ENCODE assay signal across 28 cellular contexts in the genomic region with DNA sequence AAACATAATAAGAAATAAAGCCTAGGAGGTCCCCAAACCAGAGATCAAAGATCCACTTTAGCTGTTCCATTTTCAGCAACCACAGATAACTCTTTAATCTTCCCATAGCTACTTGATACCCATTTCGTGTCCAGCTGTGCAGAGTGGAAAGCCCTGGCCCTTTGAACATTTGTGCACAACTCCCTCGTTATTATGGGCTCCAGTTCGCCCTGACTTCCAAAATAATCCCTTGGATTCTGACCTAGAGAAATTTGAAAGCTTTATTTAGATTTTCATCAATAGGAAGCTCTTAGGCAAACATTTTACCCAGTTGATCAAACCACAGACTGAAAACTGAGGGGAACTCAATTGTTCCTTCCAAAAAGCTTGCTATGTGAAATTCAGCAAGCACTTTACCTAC. TPM values are rescaled to one million over a fixed set of nuclear protein-coding genes. Genes with fewer than 3 reads are reported as not detected.
"Had no signal": no experiment of that assay in that cellular context is flagged by ENCODE, and none has a peak within 500 bp of the region (broad histone marks: within the 10 kb centered on the region; RNA-seq: fewer than 3 reads in every experiment).

No MANE protein-coding gene starts in this region.

- H3K27me3 ChIP-seq: heart left ventricle, ovary, spleen, uterus had no signal

- H3K4me3 ChIP-seq: heart left ventricle, lung, mucosa of descending colon, ovary, prostate gland, spleen, thoracic aorta, uterus had no signal

- DNase-seq: activated CD4-positive, alpha-beta T cell treated with anti-CD3 and anti-CD28 coated beads for 36 hours; activated CD4-positive, CD25-positive, alpha-beta regulatory T cell; activated CD8-positive, alpha-beta memory T cell treated with anti-CD3 and anti-CD28 coated beads, Interleukin-2, amount 10 ng/mL, durations not matched to agents 7 days and 5 days; activated CD8-positive, alpha-beta T cell treated with anti-CD3 and anti-CD28 coated beads, Interleukin-2, amount 10 ng/mL, durations not matched to agents 7 days and 5 days; activated naive CD8-positive, alpha-beta T cell treated with anti-CD3 and anti-CD28 coated beads, Interleukin-2, amount 50 U/mL, for 24 hours; activated T-cell treated with anti-CD3 and anti-CD28 coated beads, Interleukin-2, amount 50 U/mL, for 48 hours; amygdala; dermis blood vessel endothelial cell; effector memory CD4-positive, alpha-beta T cell; heart left ventricle; immature natural killer cell; kidney; mucosa of descending colon; nephron progenitor cell; ovary; spleen; stimulated activated naive CD4-positive, alpha-beta T cell; uterus had no signal

- H3K27ac ChIP-seq: ovary, prostate gland, spleen, thoracic aorta, uterus had no signal

- H3K9me3 ChIP-seq: heart left ventricle, mucosa of descending colon, ovary, prostate gland, spleen, thoracic aorta, uterus had no signal

- H3K4me1 ChIP-seq: prostate gland, spleen, uterus had no signal

- H3K36me3 ChIP-seq: heart left ventricle, ovary, prostate gland, spleen, thoracic aorta, uterus had no signal

RNA-seq across cellular contexts. Expression of gene MYOT, which starts 4.8 kb away (rescaled TPM):
- total RNA-seq: activated CD4-positive, alpha-beta T cell treated with anti-CD3 and anti-CD28 coated beads for 36 hours; activated CD8-positive, alpha-beta memory T cell treated with anti-CD3 and anti-CD28 coated beads, Interleukin-2, amount 10 ng/mL, durations not matched to agents 7 days and 5 days; activated CD8-positive, alpha-beta T cell treated with anti-CD3 and anti-CD28 coated beads, Interleukin-2, amount 10 ng/mL, durations not matched to agents 7 days and 5 days; activated T-helper 2 cell treated with anti-CD3 and anti-CD28 coated beads, Interferon-gamma antibody, Interleukin-2, Interleukin-4, amounts not matched to agents 10 μg/mL and 5 μg/mL and 100 μg/mL, durations not matched to agents 14 hours and 24 hours and 36 hours; dermis blood vessel endothelial cell; epithelial cell of proximal tubule; fibroblast of lung; fibroblast of villous mesenchyme; left lobe of liver; T-helper 1 cell treated with Interleukin-12 subunit alpha and Interleukin-12 subunit beta and Interleukin-4 antibody, amounts not matched to agents 30 ng/mL and 1 ng/mL, for 36 hours had no signal

RNA-seq across cellular contexts. Expression of gene PKD2L2, which starts 16.8 kb away (rescaled TPM):
- total RNA-seq: activated CD8-positive, alpha-beta T cell treated with anti-CD3 and anti-CD28 coated beads, Interleukin-2, amount 10 ng/mL, durations not matched to agents 7 days and 5 days; activated T-helper 2 cell treated with anti-CD3 and anti-CD28 coated beads, Interferon-gamma antibody, Interleukin-2, Interleukin-4, amounts not matched to agents 10 μg/mL and 5 μg/mL and 100 μg/mL, durations not matched to agents 14 hours and 24 hours and 36 hours; epithelial cell of proximal tubule; fibroblast of lung; fibroblast of villous mesenchyme; kidney; left lobe of liver; lung; mesenteric fat pad; mucosa of descending colon; T-helper 1 cell treated with Interleukin-12 subunit alpha and Interleukin-12 subunit beta and Interleukin-4 antibody, amounts not matched to agents 30 ng/mL and 1 ng/mL, for 36 hours; thoracic aorta; uterus had no signal
